Comparison of ENCODE assay signal across 9 cellular contexts in the genomic region with DNA sequence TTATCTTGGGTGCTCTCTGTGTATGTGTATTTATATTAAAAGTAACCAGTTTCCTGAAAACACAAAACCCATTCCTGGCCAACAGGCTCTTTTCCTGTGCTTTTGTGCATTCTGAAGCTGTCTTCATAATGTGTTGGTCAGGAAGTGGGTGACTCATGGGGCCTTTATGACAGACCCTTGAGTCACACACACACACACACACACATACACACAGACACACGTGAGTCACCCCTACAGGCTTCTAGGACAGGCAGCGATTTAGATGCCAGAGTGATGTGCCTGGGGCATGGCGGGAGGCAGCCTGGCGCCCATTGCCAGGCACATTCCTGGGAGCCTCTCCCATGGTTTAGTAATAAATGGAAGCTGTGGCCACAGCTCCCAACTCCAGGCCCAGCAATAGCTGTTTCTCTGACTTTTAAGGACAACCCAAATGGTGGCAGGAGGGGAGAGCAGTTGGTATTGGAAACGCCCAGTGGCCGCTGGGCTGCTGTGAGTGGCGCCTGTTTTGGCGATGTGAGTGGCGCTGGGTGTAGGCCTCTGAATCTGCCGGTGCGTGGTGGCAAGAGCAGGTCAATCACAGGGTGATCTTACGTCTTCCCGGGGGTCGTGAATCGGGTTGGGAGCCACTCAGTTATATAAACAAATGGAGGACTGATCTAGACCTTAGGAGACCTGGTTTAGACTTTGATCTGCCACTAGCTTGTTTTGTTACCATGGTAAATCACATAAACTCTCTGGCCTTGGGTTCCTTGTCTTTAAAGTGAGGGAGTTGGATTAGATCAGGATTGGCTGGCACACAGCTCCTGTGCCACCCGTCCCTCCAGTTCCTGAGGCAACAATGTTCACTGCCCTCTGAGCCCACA.
DNase-seq lines count a peak whose midpoint lies in the region; ATAC-seq and TF ChIP-seq lines count a peak whose summit lies in the region.
"Had no signal": no experiment of that assay in that cellular context is flagged by ENCODE, and none has a peak within 500 bp of the region (broad histone marks: within the 10 kb centered on the region; RNA-seq: fewer than 3 reads in every experiment).

No MANE protein-coding gene starts in this region.

- H3K4me1 ChIP-seq in CD4-positive, CD25-positive, alpha-beta regulatory T cell (ENCODE audit: control insufficient read depth, insufficient read depth, low read length, poor library complexity, severe bottlenecking), result no peaks in the 10 kb centered on the region
- peaks cover 58% of the 10 kb centered on the region for H3K4me1 ChIP-seq in Loucy (ENCODE audit: insufficient read depth, low read length, poor library complexity, severe bottlenecking)

- peak overlapping the region; percentile 50 for H3K9ac ChIP-seq in Loucy (ENCODE audit: low read depth, low read length, poor library complexity, severe bottlenecking)

- H3K9me3 ChIP-seq in CD4-positive, CD25-positive, alpha-beta regulatory T cell (ENCODE audit: control insufficient read depth in 2 of 2, low read length in 2 of 2), result no peaks in the 10 kb centered on the region
- H3K9me3 ChIP-seq in Loucy (ENCODE audit: insufficient read depth, low read depth, low read length), result no peaks in the 10 kb centered on the region

- H3K27ac ChIP-seq in CD4-positive, CD25-positive, alpha-beta regulatory T cell (ENCODE audit: insufficient read depth, low read length, poor library complexity, severe bottlenecking), result no peak overlapping the region

- peak overlapping the region; percentile 61 for H3K4me2 ChIP-seq in Loucy (ENCODE audit: low read depth, low read length, poor library complexity, severe bottlenecking)

- no peak overlapping the region for H3K4me3 Mint-ChIP-seq in CD4-positive, CD25-positive, alpha-beta regulatory T cell
- H3K4me3 Mint-ChIP-seq: naive B cell had no signal

- no peaks in the 10 kb centered on the region for H3K36me3 Mint-ChIP-seq in CD4-positive, CD25-positive, alpha-beta regulatory T cell
- H3K36me3 Mint-ChIP-seq: naive B cell had no signal

- H3K27me3 Mint-ChIP-seq in CD4-positive, CD25-positive, alpha-beta regulatory T cell, result peaks cover 15% of the 10 kb centered on the region

- TF ChIP-seq CTCF in Loucy (conservative IDR thresholded peaks at IDR 0.05; ENCODE audit: low read length) (no peak), fibroblast of pulmonary artery (IDR thresholded peaks at IDR 0.05; ENCODE audit: low read length, missing control alignments) (no peak), GM20000 (IDR thresholded peaks at IDR 0.05; ENCODE audit: extremely low read depth, missing control alignments) (no peak)

- peak in 1 of 3 donors; percentile 64 for DNase-seq in CD4-positive, CD25-positive, alpha-beta regulatory T cell
- DNase-seq in activated T-cell treated with anti-CD3 and anti-CD28 coated beads for 24 hours (ENCODE audit: low read depth) (peak; percentile 57), fibroblast of pulmonary artery (ENCODE audit: low read depth) (peak; percentile 99), skeletal muscle cell (ENCODE audit: low read depth) (peak; percentile 100), GM20000 (ENCODE audit: low spot score) (no peak), NCI-H1105 treated with DMSO at 0.1 percent for 48 hours (lab: John Stamatoyannopoulos, UW) (no peak)
- DNase-seq: naive B cell had no signal

- H3K9me3 Mint-ChIP-seq in CD4-positive, CD25-positive, alpha-beta regulatory T cell, result peaks cover 0 to 4% (median 0%) of the 10 kb centered on the region in 7 donors
- H3K9me3 Mint-ChIP-seq: naive B cell had no signal

- H3K4me1 Mint-ChIP-seq in CD4-positive, CD25-positive, alpha-beta regulatory T cell, result peaks cover 0 to 4% (median 0%) of the 10 kb centered on the region in 4 donors
- H3K4me1 Mint-ChIP-seq: naive B cell had no signal

- peak overlapping the region in 1 of 3 donors; percentile 76 for H3K27ac Mint-ChIP-seq in CD4-positive, CD25-positive, alpha-beta regulatory T cell
- H3K27ac Mint-ChIP-seq: naive B cell had no signal

- no peak overlapping the region for H2AFZ ChIP-seq in Loucy (ENCODE audit: low read length)

- no peaks in the 10 kb centered on the region for H3K79me2 ChIP-seq in Loucy (ENCODE audit: insufficient read depth, low read length)

- H3K36me3 ChIP-seq in CD4-positive, CD25-positive, alpha-beta regulatory T cell (ENCODE audit: control insufficient read depth, insufficient read depth, low read length), result no peaks in the 10 kb centered on the region
- no peaks in the 10 kb centered on the region for H3K36me3 ChIP-seq in Loucy (ENCODE audit: insufficient read depth, low read length)

- H3K9me2 ChIP-seq in Loucy (replicated peaks; ENCODE audit: low read depth, low read length), result no peaks in the 10 kb centered on the region

- H4K20me1 ChIP-seq in Loucy (ENCODE audit: insufficient read depth, low read length, poor library complexity, severe bottlenecking), result no peaks in the 10 kb centered on the region

- no peaks in the 10 kb centered on the region for H3K27me3 ChIP-seq in CD4-positive, CD25-positive, alpha-beta regulatory T cell (ENCODE audit: control insufficient read depth, insufficient read depth, low read length)
- H3K27me3 ChIP-seq in Loucy (ENCODE audit: insufficient read depth, low read length, poor library complexity, severe bottlenecking), result no peaks in the 10 kb centered on the region

- peak; percentile 81 for ATAC-seq in CD4-positive, CD25-positive, alpha-beta regulatory T cell (ENCODE audit: low read depth in 2 of 2)
- no peak for ATAC-seq in GM19328 (IDR thresholded peaks at IDR 0.05; ENCODE audit: unreplicated experiment)

- no peak overlapping the region for H3K4me3 ChIP-seq in CD4-positive, CD25-positive, alpha-beta regulatory T cell (ENCODE audit: low read depth, low read length)
- H3K4me3 ChIP-seq in Loucy (ENCODE audit: low read length, poor library complexity, severe bottlenecking) (peak overlapping the region; percentile 25), fibroblast of pulmonary artery (replicated peaks; ENCODE audit: low read depth, low read length) (no peak overlapping the region), skeletal muscle cell (ENCODE audit: low read depth, low read length) (no peak overlapping the region)

- 0 out of 2 replicates have a peak, but pooled peaks cover 4% of the 10 kb centered on the region for H3F3A ChIP-seq in Loucy (ENCODE audit: low read depth)

Comparison
In these comparisons a context has a peak if more than half of its experiments do, and no peak if none do; other contexts are left out.
1. DNase-seq: peak in activated T-cell treated with anti-CD3 and anti-CD28 coated beads for 24 hours (single experiment), fibroblast of pulmonary artery (single experiment) and skeletal muscle cell (single experiment); none in GM20000 (single experiment) and NCI-H1105 treated with DMSO at 0.1 percent for 48 hours (single experiment).